ENCODE assay signal across 19 cellular contexts in the genomic region with DNA sequence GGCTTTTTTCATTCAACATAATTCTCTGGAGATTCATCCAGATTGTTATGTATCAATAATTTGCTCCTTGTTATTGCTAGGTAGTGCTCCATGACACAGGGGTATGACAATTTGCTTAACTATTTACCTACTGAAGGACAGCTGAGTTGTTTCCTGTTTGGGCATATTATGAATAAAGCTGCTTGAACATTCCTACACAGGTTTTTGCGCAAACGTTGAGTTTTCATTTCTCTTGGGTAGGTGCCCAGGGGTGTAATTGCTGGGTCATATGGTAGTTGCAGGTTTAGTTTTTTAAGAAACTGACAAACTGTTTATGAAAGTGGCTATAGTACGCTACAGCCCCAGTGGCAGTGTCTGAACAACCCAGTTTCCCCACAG.
"Had no signal": no experiment of that assay in that cellular context is flagged by ENCODE, and none has a peak within 500 bp of the region (broad histone marks: within the 10 kb centered on the region; RNA-seq: fewer than 3 reads in every experiment).

No MANE protein-coding gene starts in this region.

- H3K9me3 ChIP-seq: gastrocnemius medialis, left lung, thyroid gland had no signal

- H3K4me1 ChIP-seq: gastrocnemius medialis had no signal

- H3K4me3 ChIP-seq: gastrocnemius medialis, left lung, thyroid gland had no signal

- H3K27ac ChIP-seq: brain microvascular endothelial cell, gastrocnemius medialis, thyroid gland, WERI-Rb-1 had no signal

- H3K36me3 ChIP-seq: brain microvascular endothelial cell, gastrocnemius medialis, thyroid gland, WERI-Rb-1 had no signal

- DNase-seq: activated CD4-positive, alpha-beta T cell treated with anti-CD3 and anti-CD28 coated beads for 1 hour; activated gamma-delta T cell treated with Interleukin-2 at 50 U/mL for 16 hours; aorta; brain microvascular endothelial cell; cortex of kidney; effector CD4-positive, alpha-beta T cell; gastrocnemius medialis; head of caudate nucleus; left lung; midbrain; occipital lobe; retina; stimulated activated CD4-positive, alpha-beta T cell treated with anti-CD3 and anti-CD28 coated beads, Interleukin-2, amount 100 ng/mL, for 24 hours; stimulated activated naive CD4-positive, alpha-beta T cell treated with Interleukin-2 at 50 U/mL for 16 hours; T-helper 2 cell; thyroid gland; WERI-Rb-1 had no signal

- H3K4me3 Mint-ChIP-seq: activated T-helper 1 cell treated with anti-CD3 and anti-CD28 coated beads, Interleukin-12 subunit alpha, Interleukin-12 subunit beta, Interleukin-2, Interleukin-4 antibody, amounts not matched to agents 30 ng/mL and 10 ng/mL and 1 ng/mL, durations not matched to agents 14 hours and 24 hours and 36 hours; nephron had no signal

- H3K9me3 Mint-ChIP-seq: activated T-helper 1 cell treated with anti-CD3 and anti-CD28 coated beads, Interleukin-12 subunit alpha, Interleukin-12 subunit beta, Interleukin-2, Interleukin-4 antibody, amounts not matched to agents 30 ng/mL and 10 ng/mL and 1 ng/mL, durations not matched to agents 14 hours and 24 hours and 36 hours; nephron had no signal

- H3K27me3 ChIP-seq: brain microvascular endothelial cell, gastrocnemius medialis, left lung, thyroid gland had no signal

- H3K4me1 Mint-ChIP-seq: nephron had no signal

- ATAC-seq: gastrocnemius medialis, left lung had no signal

- H3K27ac Mint-ChIP-seq: activated T-helper 1 cell treated with anti-CD3 and anti-CD28 coated beads, Interleukin-12 subunit alpha, Interleukin-12 subunit beta, Interleukin-2, Interleukin-4 antibody, amounts not matched to agents 30 ng/mL and 10 ng/mL and 1 ng/mL, durations not matched to agents 14 hours and 24 hours and 36 hours; nephron had no signal
